11 cellular contexts compared by ENCODE assay signal in the genomic region with DNA sequence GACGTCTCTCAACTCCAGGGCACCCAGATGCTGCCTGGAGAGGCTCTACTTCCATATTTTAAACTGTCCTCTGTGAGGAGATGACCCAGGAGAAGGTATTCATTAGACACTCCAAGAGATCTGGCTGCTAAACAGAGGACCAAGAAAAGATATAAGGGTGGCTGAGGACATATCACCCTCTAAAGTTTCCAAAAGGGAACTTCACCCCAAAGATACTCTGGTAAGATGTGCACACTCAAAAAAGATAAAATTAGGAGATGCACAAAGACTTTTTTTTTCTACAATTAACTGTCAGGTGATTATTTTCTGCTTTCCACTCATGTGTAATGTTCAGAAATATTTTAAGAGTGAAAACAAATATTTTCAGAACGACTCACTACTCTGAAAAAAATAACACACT. TPM values are rescaled to one million over a fixed set of nuclear protein-coding genes. Genes with fewer than 3 reads are reported as not detected.
DNase-seq lines count a peak whose midpoint lies in the region; ATAC-seq, FAIRE-seq and TF ChIP-seq lines count a peak whose summit lies in the region.
"Had no signal": no experiment of that assay in that cellular context is flagged by ENCODE, and none has a peak within 500 bp of the region (broad histone marks: within the 10 kb centered on the region; RNA-seq: fewer than 3 reads in every experiment).

No MANE protein-coding gene starts in this region.

- intact Hi-C loops in pancreas (cut with DNase I): no loop called here
- intact Hi-C loops in heart right ventricle (cut with DNase I): loop anchor here in 2 of 10 donors (5.0 kb wide), 2 partner anchors 35 to 135 kb away; no protein-coding TSS in a partner anchor

- H3K4me3 ChIP-seq in RWPE2 (ENCODE audit: severe bottlenecking) (peak overlapping the region; percentile 50), fibroblast of mammary gland (ENCODE audit: control insufficient read depth, low read depth, low read length) (peak overlapping the region; percentile 92), pancreas (peak overlapping the region in 1 of 4 donors; percentile 82), heart right ventricle (peak overlapping the region in 5 of 10 donors; percentile 81 to 95 (median 91))

- 58 to 59% methylated on average over 2 of the region's 2 CpGs for WGBS in pancreas, 2 donors
- 78 to 79% methylated on average over 2 of the region's 2 CpGs for WGBS in heart right ventricle, 2 donors

- H3K4me3 Mint-ChIP-seq in activated T-cell treated with anti-CD3 and anti-CD28 coated beads, Interleukin-2, amount 50 U/mL, for 4 hours: peak overlapping the region; percentile 93
- H3K4me3 Mint-ChIP-seq in stimulated activated effector memory CD8-positive, alpha-beta T cell treated with anti-CD3 and anti-CD28 coated beads, Interleukin-12 subunit alpha, Interleukin-12 subunit beta, amount 100 ng/mL, for 72 hours: peak overlapping the region; percentile 90

- no peak overlapping the region for H3K27ac Mint-ChIP-seq in stimulated activated effector memory CD8-positive, alpha-beta T cell treated with anti-CD3 and anti-CD28 coated beads, Interleukin-12 subunit alpha, Interleukin-12 subunit beta, amount 100 ng/mL, for 72 hours

- H3K36me3 ChIP-seq in RWPE2 (ENCODE audit: low read depth) (no peaks in the 10 kb centered on the region), pancreas (no peaks in the 10 kb centered on the region), heart right ventricle (no peaks in the 10 kb centered on the region)
- H3K36me3 ChIP-seq: neutrophil had no signal

- peaks cover 14% of the 10 kb centered on the region for H3K9me3 Mint-ChIP-seq in activated T-cell treated with anti-CD3 and anti-CD28 coated beads, Interleukin-2, amount 50 U/mL, for 4 hours
- no peaks in the 10 kb centered on the region for H3K9me3 Mint-ChIP-seq in stimulated activated effector memory CD8-positive, alpha-beta T cell treated with anti-CD3 and anti-CD28 coated beads, Interleukin-12 subunit alpha, Interleukin-12 subunit beta, amount 100 ng/mL, for 72 hours

- no peaks in the 10 kb centered on the region for H3K27me3 ChIP-seq in RWPE2 (ENCODE audit: insufficient read depth, poor library complexity, severe bottlenecking)
- H3K27me3 ChIP-seq in pancreas: no peaks in the 10 kb centered on the region
- H3K27me3 ChIP-seq in heart right ventricle: no peaks in the 10 kb centered on the region

- TF ChIP-seq CTCF in RWPE2 (IDR thresholded peaks at IDR 0.05; ENCODE audit: poor library complexity, severe bottlenecking) (no peak), fibroblast of mammary gland (conservative IDR thresholded peaks at IDR 0.05; ENCODE audit: control insufficient read depth, insufficient read depth, low read depth, low read length) (peak; percentile 24), pancreas (IDR thresholded peaks at IDR 0.05) (no peak), heart right ventricle (IDR thresholded peaks at IDR 0.05) (no peak)

- peaks cover 23% of the 10 kb centered on the region for H3K4me1 Mint-ChIP-seq in activated T-cell treated with anti-CD3 and anti-CD28 coated beads, Interleukin-2, amount 50 U/mL, for 4 hours (ENCODE audit: low read depth)
- H3K4me1 Mint-ChIP-seq in stimulated activated effector memory CD8-positive, alpha-beta T cell treated with anti-CD3 and anti-CD28 coated beads, Interleukin-12 subunit alpha, Interleukin-12 subunit beta, amount 100 ng/mL, for 72 hours: peaks cover 39% of the 10 kb centered on the region

- H3K36me3 Mint-ChIP-seq in activated T-cell treated with anti-CD3 and anti-CD28 coated beads, Interleukin-2, amount 50 U/mL, for 4 hours (ENCODE audit: insufficient read depth): peaks cover 11% of the 10 kb centered on the region
- no peaks in the 10 kb centered on the region for H3K36me3 Mint-ChIP-seq in stimulated activated effector memory CD8-positive, alpha-beta T cell treated with anti-CD3 and anti-CD28 coated beads, Interleukin-12 subunit alpha, Interleukin-12 subunit beta, amount 100 ng/mL, for 72 hours

- FAIRE-seq in pancreas (lab: Jason Lieb, UNC): no peak

- H3K27me3 Mint-ChIP-seq in activated T-cell treated with anti-CD3 and anti-CD28 coated beads, Interleukin-2, amount 50 U/mL, for 4 hours (ENCODE audit: low read depth): peaks cover 2% of the 10 kb centered on the region

- no peaks in the 10 kb centered on the region for H3K9me3 ChIP-seq in RWPE2 (ENCODE audit: severe bottlenecking)
- no peaks in the 10 kb centered on the region for H3K9me3 ChIP-seq in pancreas
- peaks cover 0 to 3% (median 0%) of the 10 kb centered on the region in 11 donors for H3K9me3 ChIP-seq in heart right ventricle
- H3K9me3 ChIP-seq: neutrophil had no signal

- H3K27ac ChIP-seq in RWPE2 (ENCODE audit: poor library complexity, severe bottlenecking) (no peak overlapping the region), pancreas (no peak overlapping the region), heart right ventricle (no peak overlapping the region)
- H3K27ac ChIP-seq: neutrophil had no signal

- H3K4me1 ChIP-seq in RWPE2 (ENCODE audit: insufficient read depth, poor library complexity, severe bottlenecking): peaks cover 3% of the 10 kb centered on the region
- H3K4me1 ChIP-seq in pancreas: peaks cover 0 to 6% (median 0%) of the 10 kb centered on the region in 3 donors
- H3K4me1 ChIP-seq in heart right ventricle: peaks cover 0 to 21% (median 13%) of the 10 kb centered on the region in 9 donors

- ATAC-seq in activated T-cell treated with anti-CD3 and anti-CD28 coated beads, Interleukin-2, amount 50 U/mL, for 4 hours: no peak
- ATAC-seq in RWPE2 (ENCODE audit: low read depth): no peak
- no peak for ATAC-seq in stimulated activated effector memory CD8-positive, alpha-beta T cell treated with anti-CD3 and anti-CD28 coated beads, Interleukin-12 subunit alpha, Interleukin-12 subunit beta, amount 100 ng/mL, for 72 hours
- no peak for ATAC-seq in pancreas
- ATAC-seq in heart right ventricle: no peak

- DNase-seq in activated T-cell treated with anti-CD3 and anti-CD28 coated beads, Interleukin-2, amount 50 U/mL, for 4 hours: no peak
- DNase-seq in activated T-cell treated with anti-CD3 and anti-CD28 coated beads, Interleukin-2, amount 50 U/mL, for 1 hour: no peak
- DNase-seq in RWPE2 (ENCODE audit: low spot score) (no peak), fibroblast of mammary gland (ENCODE audit: low read depth) (peak; percentile 11), pancreas (no peak), heart right ventricle (no peak), COR-L47 (lab: John Stamatoyannopoulos, UW) (no peak)
- no peak for DNase-seq in stimulated activated effector memory CD8-positive, alpha-beta T cell treated with anti-CD3 and anti-CD28 coated beads, Interleukin-12 subunit alpha, Interleukin-12 subunit beta, amount 100 ng/mL, for 72 hours (ENCODE audit: low spot score in 2 of 2)
- DNase-seq: activated gamma-delta T cell treated with Interleukin-2 at 50 U/mL for 16 hours, NCI-H226 had no signal

RNA-seq across cellular contexts. Expression of a gene that starts 1.4 kb away (rescaled TPM):
- 1 to 10 TPM; 2.8 to 3.5 (median 2.8) TPM for total RNA-seq in activated T-cell treated with anti-CD3 and anti-CD28 coated beads, Interleukin-2, amount 50 U/mL, for 4 hours
- total RNA-seq in pancreas (1 to 10 TPM in 5 of 6 donors, under 1 TPM in 1; 0.74 to 2.3 (median 1.2) TPM), heart right ventricle (1 to 10 TPM in 9 of 10 donors, under 1 TPM in 1; 0.42 to 1.6 (median 1.3) TPM)
- polyA plus RNA-seq in pancreas (1 to 10 TPM in 1 of 2 donors, under 1 TPM in 1; 0.87 to 1.2 TPM), heart right ventricle (1 to 10 TPM in 1 of 2 donors, under 1 TPM in 1; 0.73 to 1.2 TPM)

RNA-seq across cellular contexts. Expression of a gene that starts 26.9 kb away (rescaled TPM):
- total RNA-seq in activated T-cell treated with anti-CD3 and anti-CD28 coated beads, Interleukin-2, amount 50 U/mL, for 4 hours: 1 to 10 TPM; 8.2 to 9.9 (median 9.8) TPM
- 1 to 10 TPM; 2.4 to 5.1 (median 3.4) TPM for total RNA-seq in pancreas
- 1 to 10 TPM; 1.7 to 3.1 TPM for polyA plus RNA-seq in pancreas
- total RNA-seq in heart right ventricle: 1 to 10 TPM; 2.1 to 4.7 (median 3.5) TPM
- 1 to 10 TPM; 2.6 to 3.8 TPM for polyA plus RNA-seq in heart right ventricle
